In the genomic region with DNA sequence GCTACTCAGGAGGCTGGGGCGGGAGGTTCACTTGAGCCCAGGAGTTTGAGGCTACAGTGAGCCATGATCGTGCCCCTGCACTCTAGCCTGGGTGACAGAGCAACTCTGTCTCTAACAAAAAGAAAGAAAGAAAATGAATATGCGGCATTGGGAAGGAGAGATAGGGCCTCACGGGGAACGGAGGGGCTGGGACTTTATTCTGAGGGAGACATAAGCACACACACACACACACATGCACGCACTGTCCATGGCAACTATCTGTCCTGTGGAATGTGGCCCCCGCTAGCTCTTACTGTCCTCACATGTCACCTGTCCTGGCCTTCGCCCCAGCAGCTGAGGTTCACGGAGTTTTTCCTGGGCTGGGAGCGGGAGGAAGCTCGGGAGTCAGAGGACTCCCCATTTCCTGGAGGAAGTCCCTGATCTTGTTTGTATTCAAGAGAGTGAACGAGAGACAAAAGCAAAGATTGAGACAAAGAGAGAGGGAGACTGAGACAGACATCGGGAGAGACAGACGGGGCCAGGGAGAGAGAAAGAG, we compare ENCODE assay signal across 8 cellular contexts. TPM values are rescaled to one million over a fixed set of nuclear protein-coding genes. Genes with fewer than 3 reads are reported as not detected.
DNase-seq lines count a peak whose midpoint lies in the region; ATAC-seq, FAIRE-seq and TF ChIP-seq lines count a peak whose summit lies in the region.
"Had no signal": no experiment of that assay in that cellular context is flagged by ENCODE, and none has a peak within 500 bp of the region (broad histone marks: within the 10 kb centered on the region; RNA-seq: fewer than 3 reads in every experiment).

No MANE protein-coding gene starts in this region.

- H3K27me3 Mint-ChIP-seq in T-cell: no peaks in the 10 kb centered on the region

- peak overlapping the region; percentile 41 for H3K4me3 ChIP-seq in fibroblast of pulmonary artery (replicated peaks; ENCODE audit: low read depth, low read length)

- no peak for ATAC-seq in T-cell (replicated peaks in 1 of 4)
- ATAC-seq in GM18511 (IDR thresholded peaks at IDR 0.05; ENCODE audit: unreplicated experiment): no peak

- no peaks in the 10 kb centered on the region for H3K36me3 Mint-ChIP-seq in T-cell

- POLR2A ChIA-PET in T-cell (lab: Charles Lee): interaction anchor here in 1 of 2 donors (0.5 kb wide), 1 partner anchor 62 kb away, joined by 3 read pairs; no protein-coding TSS in a partner anchor

- H3K4me1 Mint-ChIP-seq in T-cell: peaks cover 23 to 32% (median 29%) of the 10 kb centered on the region in 3 donors

- no peak for TF ChIP-seq CTCF in fibroblast of pulmonary artery (IDR thresholded peaks at IDR 0.05; ENCODE audit: low read length, missing control alignments)

- CTCF ChIA-PET in T-cell (lab: Charles Lee): interaction anchor here in 1 of 2 donors (0.7 to 1.4 kb wide), 2 partner anchors 14 to 39 kb away, joined by 3 read pairs; no protein-coding TSS in a partner anchor

- H3K27ac Mint-ChIP-seq in T-cell: peak overlapping the region; percentile 89 to 91

- H3K9me3 Mint-ChIP-seq in T-cell: peaks cover 0 to 6% (median 0%) of the 10 kb centered on the region in 3 donors

- DNase-seq in GM18507 (ENCODE audit: extremely low spot score, insufficient read length, low read depth): no peak
- DNase-seq in T-cell: no peak
- peak; percentile 54 for DNase-seq in fibroblast of pulmonary artery (ENCODE audit: low read depth)
- DNase-seq in renal cortical epithelial cell (ENCODE audit: low read depth): peak; percentile 5
- DNase-seq in NCI-H2081 (lab: John Stamatoyannopoulos, UW): no peak
- DNase-seq in COLO829 (ENCODE audit: low spot score): no peak

- peak overlapping the region; percentile 82 to 86 (median 84) for H3K4me3 Mint-ChIP-seq in T-cell

- peak; percentile 42 for FAIRE-seq in GM18507 (lab: Jason Lieb, UNC)

RNA-seq across cellular contexts. Expression of a gene that starts 0.7 kb away (rescaled TPM):
- total RNA-seq in T-cell (1 to 10 TPM; 2.3 to 3.7 (median 2.9) TPM), renal cortical epithelial cell (26.6 and 89.1 TPM in 2 replicates)

RNA-seq across cellular contexts. Expression of a gene that starts 5.4 kb away (rescaled TPM):
- total RNA-seq in T-cell: 10 to 100 TPM; 10.7 to 27.3 (median 22.6) TPM
- 6.9 and 7.2 TPM in 2 replicates for total RNA-seq in renal cortical epithelial cell

RNA-seq across cellular contexts. Expression of a gene that starts 33.6 kb away (rescaled TPM):
- total RNA-seq in T-cell (1 to 10 TPM; 2.8 to 4.1 (median 3.4) TPM), renal cortical epithelial cell (1.0 and 5.6 TPM in 2 replicates)

RNA-seq across cellular contexts. Expression of a gene that starts 35.8 kb away (rescaled TPM):
- total RNA-seq in T-cell (10 to 100 TPM; 13.5 to 44.0 (median 32.4) TPM), renal cortical epithelial cell (not detected in 2 replicates)

RNA-seq across cellular contexts. Expression of a gene that starts 58.9 kb away (rescaled TPM):
- total RNA-seq in T-cell (under 1 TPM in 1 of 5 donors, not detected in 4; 0.19 TPM), renal cortical epithelial cell (not detected in 2 replicates)
- total RNA-seq: T-helper 2 cell treated with Interferon-gamma antibody and Interleukin-4, amounts not matched to agents 100 ng/mL and 5 ng/mL, for 36 hours had no signal

Comparison
In these comparisons a context has a peak if more than half of its experiments do, and no peak if none do; other contexts are left out.
1. DNase-seq: peak in fibroblast of pulmonary artery (single experiment) and renal cortical epithelial cell (single experiment); none in GM18507 (single experiment), T-cell (0 of 34), NCI-H2081 (0 of 2) and COLO829 (single experiment).